14 cellular contexts compared by ENCODE assay signal in the genomic region with DNA sequence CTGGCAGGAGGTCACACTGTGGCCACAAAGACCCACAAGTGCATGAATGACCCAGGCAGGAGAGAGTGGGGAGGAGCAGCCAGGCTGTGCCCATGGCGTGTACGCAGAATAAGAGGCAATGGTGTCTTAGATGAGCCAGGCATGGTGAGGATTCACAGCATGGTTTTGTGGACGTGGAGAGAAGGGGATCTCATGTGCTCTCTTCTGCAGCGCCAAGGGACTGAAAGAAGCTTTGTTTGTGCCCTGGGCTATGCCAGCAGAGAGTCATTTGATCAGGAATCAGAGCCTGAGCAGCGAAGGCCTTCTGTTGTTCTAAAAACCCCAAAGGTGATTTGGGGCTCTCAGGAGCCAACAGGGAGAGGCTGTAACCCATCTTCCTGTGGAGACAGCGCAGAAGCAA.
"Had no signal": no experiment of that assay in that cellular context is flagged by ENCODE, and none has a peak within 500 bp of the region (broad histone marks: within the 10 kb centered on the region; RNA-seq: fewer than 3 reads in every experiment).

No MANE protein-coding gene starts in this region.

- H3K9me3 Mint-ChIP-seq: activated CD4-positive, alpha-beta memory T cell treated with anti-CD3 and anti-CD28 coated beads for 36 hours; activated naive CD8-positive, alpha-beta T cell treated with anti-CD3 and anti-CD28 coated beads, Interleukin-2, amount 10 ng/mL, durations not matched to agents 7 days and 5 days; stimulated activated effector memory CD8-positive, alpha-beta T cell treated with anti-CD3 and anti-CD28 coated beads, Interleukin-12 subunit alpha, Interleukin-12 subunit beta, amount 100 ng/mL, for 72 hours; T-cell had no signal

- H3K4me1 ChIP-seq: SJSA1, upper lobe of left lung had no signal

- H3K27me3 Mint-ChIP-seq: activated CD4-positive, alpha-beta memory T cell treated with anti-CD3 and anti-CD28 coated beads for 36 hours; activated naive CD8-positive, alpha-beta T cell treated with anti-CD3 and anti-CD28 coated beads, Interleukin-2, amount 10 ng/mL, durations not matched to agents 7 days and 5 days; T-cell had no signal

- H3K9me3 ChIP-seq: SJSA1, upper lobe of left lung had no signal

- H3K27ac Mint-ChIP-seq: activated CD4-positive, alpha-beta memory T cell treated with anti-CD3 and anti-CD28 coated beads for 36 hours; activated naive CD8-positive, alpha-beta T cell treated with anti-CD3 and anti-CD28 coated beads, Interleukin-2, amount 10 ng/mL, durations not matched to agents 7 days and 5 days; stimulated activated effector memory CD8-positive, alpha-beta T cell treated with anti-CD3 and anti-CD28 coated beads, Interleukin-12 subunit alpha, Interleukin-12 subunit beta, amount 100 ng/mL, for 72 hours; T-cell had no signal

- H3K36me3 ChIP-seq: SJSA1 had no signal

- H3K4me1 Mint-ChIP-seq: activated naive CD8-positive, alpha-beta T cell treated with anti-CD3 and anti-CD28 coated beads, Interleukin-2, amount 10 ng/mL, durations not matched to agents 7 days and 5 days; neural crest cell; stimulated activated effector memory CD8-positive, alpha-beta T cell treated with anti-CD3 and anti-CD28 coated beads, Interleukin-12 subunit alpha, Interleukin-12 subunit beta, amount 100 ng/mL, for 72 hours; T-cell had no signal

- H3K4me3 ChIP-seq: SJSA1, upper lobe of left lung had no signal

- DNase-seq: activated CD4-positive, alpha-beta memory T cell treated with anti-CD3 and anti-CD28 coated beads for 36 hours; activated CD4-positive, alpha-beta T cell treated with anti-CD3 and anti-CD28 coated beads for 1 hour; activated gamma-delta T cell; activated naive CD8-positive, alpha-beta T cell treated with anti-CD3 and anti-CD28 coated beads, Interleukin-2, amount 10 ng/mL, durations not matched to agents 7 days and 5 days; activated T-cell treated with anti-CD3 and anti-CD28 coated beads, Interleukin-2, amount 50 U/mL, for 48 hours; kidney; right cardiac atrium; small intestine; T-cell; T1000; upper lobe of left lung had no signal

- ATAC-seq: T-cell had no signal

- H3K27ac ChIP-seq: SJSA1, upper lobe of left lung had no signal

- H3K4me3 Mint-ChIP-seq: activated CD4-positive, alpha-beta memory T cell treated with anti-CD3 and anti-CD28 coated beads for 36 hours; activated naive CD8-positive, alpha-beta T cell treated with anti-CD3 and anti-CD28 coated beads, Interleukin-2, amount 10 ng/mL, durations not matched to agents 7 days and 5 days; neural crest cell; stimulated activated effector memory CD8-positive, alpha-beta T cell treated with anti-CD3 and anti-CD28 coated beads, Interleukin-12 subunit alpha, Interleukin-12 subunit beta, amount 100 ng/mL, for 72 hours; T-cell had no signal

- H3K27me3 ChIP-seq: SJSA1, upper lobe of left lung had no signal
